In genomic region chr4:1759818-1760223, GRCh38 we compare ENCODE assay signal across 19 cellular contexts. TPM values are rescaled to one million over a fixed set of nuclear protein-coding genes. Genes with fewer than 3 reads are reported as not detected.
A peak's percentile ranks its signal among the peaks of the same experiment; 100 is the strongest.
DNase-seq lines count a peak whose midpoint lies in the region; ATAC-seq and TF ChIP-seq lines count a peak whose summit lies in the region.
"Had no signal": no experiment of that assay in that cellular context is flagged by ENCODE, and none has a peak within 500 bp of the region (broad histone marks: within the 10 kb centered on the region; RNA-seq: fewer than 3 reads in every experiment).

No MANE protein-coding gene starts in this region.

- H3K36me3 ChIP-seq in left ventricle myocardium inferior (no peaks in the 10 kb centered on the region), heart left ventricle (no peaks in the 10 kb centered on the region), stomach (no peaks in the 10 kb centered on the region)
- H3K36me3 ChIP-seq: upper lobe of right lung had no signal

- TF ChIP-seq POLR2A in heart left ventricle (IDR thresholded peaks at IDR 0.05) (no peak), stomach (IDR thresholded peaks at IDR 0.05) (no peak)

- H3K27ac ChIP-seq in left ventricle myocardium inferior (replicated peaks) (peak overlapping the region; percentile 67), heart left ventricle (peak overlapping the region in 4 of 12 donors; percentile 14 to 67 (median 34)), stomach (no peak overlapping the region)
- H3K27ac ChIP-seq: upper lobe of right lung had no signal

- no peak for TF ChIP-seq CTCF in left ventricle myocardium inferior (IDR thresholded peaks at IDR 0.05; ENCODE audit: borderline replicate concordance)
- no peak for TF ChIP-seq CTCF in heart left ventricle (IDR thresholded peaks at IDR 0.05)
- no peak for TF ChIP-seq CTCF in stomach (IDR thresholded peaks at IDR 0.05)

- H3K9me3 ChIP-seq in left ventricle myocardium inferior (replicated peaks) (no peaks in the 10 kb centered on the region), heart left ventricle (no peaks in the 10 kb centered on the region), stomach (no peaks in the 10 kb centered on the region)
- H3K9me3 ChIP-seq: A549, upper lobe of right lung had no signal

- ATAC-seq in heart left ventricle (no peak), GM18868 (IDR thresholded peaks at IDR 0.05; ENCODE audit: unreplicated experiment) (no peak), HG03175 (IDR thresholded peaks at IDR 0.05; ENCODE audit: unreplicated experiment) (no peak)
- ATAC-seq: natural killer cell, T-helper 17 cell, upper lobe of right lung had no signal

- DNase-seq in left ventricle myocardium inferior (no peak), heart left ventricle (no peak), UCSD-AML1 (lab: John Stamatoyannopoulos, UW; ENCODE audit: unreplicated experiment) (peak; percentile 65), left kidney (ENCODE audit: low read depth, low spot score) (peak; percentile 45), stomach (no peak), D341Med (ENCODE audit: low spot score) (no peak)
- DNase-seq: activated CD4-positive, CD25-positive, alpha-beta regulatory T cell; islet precursor cell; KBM-7; natural killer cell; NCI-H1092; NCI-H2029; stimulated activated CD4-positive, alpha-beta T cell treated with anti-CD3 and anti-CD28 coated beads, Interleukin-2, amount 100 ng/mL, for 48 hours; T-helper 17 cell; upper lobe of right lung had no signal

- H3K27me3 ChIP-seq in left ventricle myocardium inferior (ENCODE audit: low read depth) (peaks cover 4% of the 10 kb centered on the region), heart left ventricle (peaks cover 0 to 16% (median 0%) of the 10 kb centered on the region in 9 donors), stomach (peaks cover 0 to 34% (median 5%) of the 10 kb centered on the region in 3 donors)
- H3K27me3 ChIP-seq: upper lobe of right lung had no signal

- no peak for TF ChIP-seq EP300 in stomach (IDR thresholded peaks at IDR 0.05)

- 72 to 93% (median 85%) methylated on average over 6 to 13 of the region's 13 CpGs for WGBS in heart left ventricle, 4 donors
- WGBS in stomach, 5 donors, result 68 to 78% (median 75%) methylated on average over 9 to 13 of the region's 13 CpGs

- H3K4me1 ChIP-seq in left ventricle myocardium inferior (peaks cover 27% of the 10 kb centered on the region), heart left ventricle (peaks cover 0 to 18% (median 7%) of the 10 kb centered on the region in 12 donors), stomach (peaks cover 11 to 20% (median 14%) of the 10 kb centered on the region in 4 donors)

- H3K4me3 ChIP-seq in left ventricle myocardium inferior, result no peak overlapping the region
- no peak overlapping the region for H3K4me3 ChIP-seq in heart left ventricle
- H3K4me3 ChIP-seq in stomach, result no peak overlapping the region
- H3K4me3 ChIP-seq: A549, skin epidermis, upper lobe of right lung had no signal

- intact Hi-C loops in left ventricle myocardium inferior (cut with micrococcal nuclease) (no loop called here), heart left ventricle (cut with DNase I) (loop anchor here in 3 of 10 donors (5.0 kb wide), 3 partner anchors 32 to 42 kb away; partner anchors contain the start of gene FGFR3 (in 1 of the 3)), stomach (cut with DNase I; ENCODE audit: low total_unique reads) (no loop called here)

RNA-seq across cellular contexts. Expression of gene FGFR3, which starts 33.3 kb away (rescaled TPM):
- total RNA-seq in left ventricle myocardium inferior (3.5 TPM), heart left ventricle (1 to 10 TPM; 1.2 to 4.6 (median 2.3) TPM), stomach (100 to 1,000 TPM in 1 of 5 donors, 10 to 100 TPM in 4; 20.0 to 530 (median 30.3) TPM)
- polyA plus RNA-seq in heart left ventricle (1 to 10 TPM; 1.1 to 2.8 TPM), stomach (10 to 100 TPM in 1 of 3 donors, 1 to 10 TPM in 2; 1.2 to 84.1 (median 2.7) TPM)
- total RNA-seq: natural killer cell had no signal

RNA-seq across cellular contexts. Expression of gene TACC3, which starts 38.5 kb away (rescaled TPM):
- 5.8 TPM for total RNA-seq in left ventricle myocardium inferior
- 10 to 100 TPM in 1 of 9 donors, 1 to 10 TPM in 8; 2.9 to 19.1 (median 6.0) TPM for total RNA-seq in heart left ventricle
- 1 to 10 TPM; 6.3 to 7.7 TPM for polyA plus RNA-seq in heart left ventricle
- 10 to 100 TPM in 4 of 5 donors, 1 to 10 TPM in 1; 9.5 to 74.1 (median 30.9) TPM for total RNA-seq in stomach
- 10 to 100 TPM in 2 of 3 donors, 1 to 10 TPM in 1; 7.2 to 22.7 (median 14.3) TPM for polyA plus RNA-seq in stomach

RNA-seq across cellular contexts. Expression of gene TMEM129, which starts 38.7 kb away (rescaled TPM):
- 29.6 TPM for total RNA-seq in left ventricle myocardium inferior
- total RNA-seq in heart left ventricle, result 10 to 100 TPM; 28.6 to 73.3 (median 37.2) TPM
- 10 to 100 TPM; 32.6 to 39.2 TPM for polyA plus RNA-seq in heart left ventricle
- 100 to 1,000 TPM in 2 of 5 donors, 10 to 100 TPM in 2, 1 to 10 TPM in 1; 9.9 to 171 (median 41.6) TPM for total RNA-seq in stomach
- 10 to 100 TPM; 13.7 to 29.9 (median 19.1) TPM for polyA plus RNA-seq in stomach

RNA-seq across cellular contexts. Expression of gene SLBP, which starts 47.7 kb away (rescaled TPM):
- 11.7 TPM for total RNA-seq in left ventricle myocardium inferior
- total RNA-seq in heart left ventricle, result 10 to 100 TPM; 10.2 to 27.7 (median 11.7) TPM
- 10 to 100 TPM in 1 of 2 donors, 1 to 10 TPM in 1; 7.2 to 17.6 TPM for polyA plus RNA-seq in heart left ventricle
- 100 to 1,000 TPM in 3 of 5 donors, 10 to 100 TPM in 2; 28.3 to 163 (median 100) TPM for total RNA-seq in stomach
- polyA plus RNA-seq in stomach, result 10 to 100 TPM; 30.9 to 35.6 (median 32.5) TPM

Comparison
In these comparisons a context has a peak if more than half of its experiments do, and no peak if none do; other contexts are left out.
1. DNase-seq: peak in UCSD-AML1 (single experiment) and left kidney (single experiment); none in left ventricle myocardium inferior (single experiment), heart left ventricle (0 of 5), stomach (single experiment) and D341Med (single experiment).